ENCODE assay signal across 22 cellular contexts in the genomic region with DNA sequence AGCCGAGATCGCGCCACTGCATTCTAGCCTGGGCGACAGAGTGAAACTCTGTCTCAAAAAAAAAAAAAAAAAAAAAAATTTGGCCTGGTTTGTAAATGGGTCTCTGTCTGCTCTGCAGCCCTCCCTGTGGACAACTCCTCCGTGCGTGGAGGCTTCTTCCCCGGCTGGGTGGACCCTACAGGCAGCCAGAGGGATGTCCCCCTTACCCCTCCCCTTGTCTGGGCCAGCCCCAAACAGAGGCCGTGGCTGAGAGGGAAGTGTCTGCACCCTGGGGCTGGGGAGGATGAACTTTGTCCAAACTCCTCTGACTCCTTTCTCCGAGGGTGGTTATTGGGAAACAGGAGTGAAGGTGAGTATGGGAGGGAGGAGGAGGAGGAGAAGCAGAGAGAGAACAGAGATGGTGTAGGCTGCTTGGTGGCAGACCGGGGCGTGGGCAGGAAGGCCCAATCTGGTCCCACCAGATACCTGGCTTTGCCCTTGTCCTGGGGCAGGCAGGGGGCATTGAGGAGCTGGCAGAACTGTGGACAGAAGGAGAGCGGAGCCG.
DNase-seq lines count a peak whose midpoint lies in the region; ATAC-seq and TF ChIP-seq lines count a peak whose summit lies in the region.
"Had no signal": no experiment of that assay in that cellular context is flagged by ENCODE, and none has a peak within 500 bp of the region (broad histone marks: within the 10 kb centered on the region; RNA-seq: fewer than 3 reads in every experiment).

No MANE protein-coding gene starts in this region.

- H3K27ac ChIP-seq in HEK293 (ENCODE audit: extremely low read depth, low read depth, low read length) (no peak overlapping the region), endodermal cell (ENCODE audit: low read depth, low read length) (no peak overlapping the region), neuronal stem cell (replicated peaks; ENCODE audit: low read length) (no peak overlapping the region), GM23248 (no peak overlapping the region)
- H3K27ac ChIP-seq in naive thymus-derived CD4-positive, alpha-beta T cell (ENCODE audit: low read depth, low read length), result no peak overlapping the region

- H3K4me3 ChIP-seq in HEK293 (ENCODE audit: low read depth, low read length) (no peak overlapping the region), endodermal cell (ENCODE audit: low read length) (no peak overlapping the region), neuronal stem cell (ENCODE audit: low read length in 2 of 2) (no peak overlapping the region), GM23248 (no peak overlapping the region)
- H3K4me3 ChIP-seq in naive thymus-derived CD4-positive, alpha-beta T cell (ENCODE audit: low read length), result no peak overlapping the region

- peak; percentile 62 for DNase-seq in endodermal cell
- DNase-seq in neuronal stem cell (ENCODE audit: low spot score), result no peak
- no peak for DNase-seq in GM23248
- DNase-seq in NCI-H1436 treated with DMSO at 0.1 percent for 48 hours (lab: John Stamatoyannopoulos, UW), result no peak
- DNase-seq in stimulated activated CD4-positive, alpha-beta T cell treated with anti-CD3 and anti-CD28 coated beads, Interleukin-2, amount 100 ng/mL, for 48 hours, result no peak
- DNase-seq in naive thymus-derived CD4-positive, alpha-beta T cell, result no peak
- DNase-seq: C1 segment of cervical spinal cord; Calu3; CD8-positive, alpha-beta memory T cell; DMS153; IMR-90; NCI-H1105; NCI-H1694; NCI-H2081; NCI-H2171; NCI-H345; NCI-H524 treated with DMSO at 0.1 percent for 48 hours; NCI-H82; OCI-M1; RPMI8226; SHP77 had no signal

- no peak overlapping the region for H3K14ac ChIP-seq in neuronal stem cell (ENCODE audit: low read length)

- H3F3A ChIP-seq in GM23248 (ENCODE audit: insufficient read depth), result no peaks in the 10 kb centered on the region

- H3K27me3 ChIP-seq in endodermal cell (ENCODE audit: control insufficient read depth, insufficient read depth, low read length, poor library complexity, severe bottlenecking) (no peaks in the 10 kb centered on the region), neuronal stem cell (ENCODE audit: control insufficient read depth in 3 of 3, insufficient read depth in 3 of 3, low read depth in 1 of 3, low read length in 3 of 3) (no peaks in the 10 kb centered on the region), GM23248 (replicated peaks; ENCODE audit: insufficient read depth) (0 out of 2 replicates have a peak, but pooled peaks cover 9% of the 10 kb centered on the region)
- no peaks in the 10 kb centered on the region for H3K27me3 ChIP-seq in naive thymus-derived CD4-positive, alpha-beta T cell (ENCODE audit: control insufficient read depth in 2 of 2, insufficient read depth in 2 of 2, low read length in 2 of 2)

- intact Hi-C loops in naive thymus-derived CD4-positive, alpha-beta T cell (cut with micrococcal nuclease), result loop anchor here in 1 of 2 donors (10.0 kb wide), 1 partner anchor 380 kb away; no protein-coding TSS in a partner anchor

- no peaks in the 10 kb centered on the region for H3K79me1 ChIP-seq in neuronal stem cell (ENCODE audit: low read depth, low read length)

- no peak overlapping the region for H3K4me2 ChIP-seq in neuronal stem cell (ENCODE audit: insufficient read depth, low read length, poor library complexity, severe bottlenecking)
- no peak overlapping the region for H3K4me2 ChIP-seq in GM23248 (ENCODE audit: unreplicated experiment)

- no peaks in the 10 kb centered on the region for H3K79me2 ChIP-seq in GM23248 (ENCODE audit: insufficient read depth)

- H2BK120ac ChIP-seq in neuronal stem cell (ENCODE audit: low read depth, low read length), result no peak overlapping the region

- H3K27ac Mint-ChIP-seq in endodermal cell, result peak overlapping the region; percentile 75
- H3K27ac Mint-ChIP-seq in naive thymus-derived CD4-positive, alpha-beta T cell, result peak overlapping the region in 1 of 9 donors; percentile 49

- H3K23ac ChIP-seq in neuronal stem cell (ENCODE audit: low read depth, low read length, poor library complexity), result no peak overlapping the region

- H4K20me1 ChIP-seq in GM23248 (ENCODE audit: insufficient read depth), result no peaks in the 10 kb centered on the region

- no peaks in the 10 kb centered on the region for H3K9me2 ChIP-seq in GM23248 (ENCODE audit: insufficient read depth)

- H4K91ac ChIP-seq in neuronal stem cell (ENCODE audit: low read depth, low read length, poor library complexity), result no peak overlapping the region

- H3K36me3 ChIP-seq in HEK293 (ENCODE audit: control insufficient read depth in 2 of 2, insufficient read depth in 1 of 2, low read length in 2 of 2) (no peaks in the 10 kb centered on the region), endodermal cell (ENCODE audit: control insufficient read depth, insufficient read depth, low read length) (no peaks in the 10 kb centered on the region), neuronal stem cell (replicated peaks in 1 of 2; ENCODE audit: control insufficient read depth in 2 of 2, insufficient read depth in 2 of 2, low read length in 2 of 2) (no peaks in the 10 kb centered on the region), GM23248 (ENCODE audit: low read depth) (no peaks in the 10 kb centered on the region)
- H3K36me3 ChIP-seq in naive thymus-derived CD4-positive, alpha-beta T cell (ENCODE audit: control insufficient read depth in 2 of 3, insufficient read depth in 3 of 3, low read length in 3 of 3), result no peaks in the 10 kb centered on the region

- H3K27me3 Mint-ChIP-seq in endodermal cell (ENCODE audit: insufficient read depth), result no peaks in the 10 kb centered on the region
- peaks cover 0 to 15% (median 10%) of the 10 kb centered on the region in 5 donors for H3K27me3 Mint-ChIP-seq in naive thymus-derived CD4-positive, alpha-beta T cell

- no peak for ATAC-seq in naive thymus-derived CD4-positive, alpha-beta T cell

- H2BK15ac ChIP-seq in neuronal stem cell (ENCODE audit: low read length), result peak overlapping the region; percentile 9

- H3K4me3 Mint-ChIP-seq in endodermal cell, result no peak overlapping the region
- no peak overlapping the region for H3K4me3 Mint-ChIP-seq in naive thymus-derived CD4-positive, alpha-beta T cell
- H3K4me3 Mint-ChIP-seq: CD8-positive, alpha-beta memory T cell had no signal

- no peak overlapping the region for H2BK12ac ChIP-seq in neuronal stem cell (ENCODE audit: low read length)

- whole genome bisulfite sequencing in endodermal cell (ENCODE audit: insufficient coverage in 1 of 2, insufficient read length in 1 of 2), 2 experiments, result 83 to 86% methylated on average over 5 to 13 of the region's 13 CpGs
- WGBS in neuronal stem cell (ENCODE audit: extremely low coverage in 2 of 2, insufficient read length in 2 of 2, insufficient replicate concordance in 1 of 2), 2 donors, result no CpG with 5 or more reads among the region's 13 CpGs
- WGBS in GM23248 (ENCODE audit: low coverage in 1 of 2, low lambda C conversion rate in 2 of 2, missing lambda C conversion rate in 2 of 2), 2 experiments, result 51 to 54% methylated on average over 13 of the region's 13 CpGs

- H3K9me3 ChIP-seq in HEK293 (ENCODE audit: control insufficient read depth, insufficient read depth, low read depth, low read length) (no peaks in the 10 kb centered on the region), endodermal cell (ENCODE audit: control insufficient read depth, low read length) (no peaks in the 10 kb centered on the region), neuronal stem cell (replicated peaks in 1 of 2; ENCODE audit: control insufficient read depth in 2 of 2, insufficient read depth in 1 of 2, low read depth in 1 of 2, low read length in 2 of 2) (no peaks in the 10 kb centered on the region), GM23248 (ENCODE audit: low read depth) (no peaks in the 10 kb centered on the region)
- H3K9me3 ChIP-seq in naive thymus-derived CD4-positive, alpha-beta T cell (ENCODE audit: control insufficient read depth in 2 of 3, low read length in 3 of 3), result no peaks in the 10 kb centered on the region

- H3K4me1 ChIP-seq in HEK293 (ENCODE audit: control insufficient read depth, insufficient read depth, low read length) (no peaks in the 10 kb centered on the region), endodermal cell (ENCODE audit: control insufficient read depth, insufficient read depth, low read length) (peaks cover 9% of the 10 kb centered on the region), neuronal stem cell (ENCODE audit: control insufficient read depth in 2 of 2, insufficient read depth in 1 of 2, low read depth in 1 of 2, low read length in 2 of 2) (peaks cover 16 to 18% of the 10 kb centered on the region in 2 donors), GM23248 (ENCODE audit: insufficient read depth) (no peaks in the 10 kb centered on the region)
- peaks cover 0 to 5% of the 10 kb centered on the region in 2 donors for H3K4me1 ChIP-seq in naive thymus-derived CD4-positive, alpha-beta T cell (ENCODE audit: control insufficient read depth in 2 of 2, insufficient read depth in 2 of 2, low read length in 2 of 2)

- POLR2A ChIA-PET in HEK293 (lab: Yijun Ruan, JAX), result no interaction called here
- POLR2A ChIA-PET in naive thymus-derived CD4-positive, alpha-beta T cell (lab: Charles Lee), result no interaction called here

- H3K18ac ChIP-seq in neuronal stem cell (ENCODE audit: low read length), result peak overlapping the region; percentile 83

- no peak overlapping the region for H3K9ac ChIP-seq in endodermal cell (ENCODE audit: extremely low read depth, low read length, poor library complexity, severe bottlenecking)
- no peak overlapping the region for H3K9ac ChIP-seq in neuronal stem cell (ENCODE audit: low read depth, low read length, poor library complexity)
- no peak overlapping the region for H3K9ac ChIP-seq in GM23248

- H3K9me3 Mint-ChIP-seq in endodermal cell, result no peaks in the 10 kb centered on the region
- H3K9me3 Mint-ChIP-seq in naive thymus-derived CD4-positive, alpha-beta T cell, result no peaks in the 10 kb centered on the region
- H3K9me3 Mint-ChIP-seq: CD8-positive, alpha-beta memory T cell had no signal

- in situ Hi-C loops in GM23248 (cut with MboI), result no loop called here

- no peak for TF ChIP-seq CTCF in HEK293 (tag by site-specific recombination; IDR thresholded peaks at IDR 0.05)
- no peak for TF ChIP-seq CTCF in endodermal cell (conservative IDR thresholded peaks at IDR 0.05)

- no peak overlapping the region for H2BK5ac ChIP-seq in neuronal stem cell (ENCODE audit: low read length)

- no peak overlapping the region for H2AFZ ChIP-seq in neuronal stem cell (ENCODE audit: low read length)
- H2AFZ ChIP-seq in GM23248, result no peak overlapping the region

- H2AK5ac ChIP-seq in neuronal stem cell (ENCODE audit: low read depth, low read length), result peak overlapping the region; percentile 19

- H3K36me3 Mint-ChIP-seq in endodermal cell (ENCODE audit: low read depth), result no peaks in the 10 kb centered on the region
- H3K36me3 Mint-ChIP-seq in naive thymus-derived CD4-positive, alpha-beta T cell, result no peaks in the 10 kb centered on the region
- H3K36me3 Mint-ChIP-seq: CD8-positive, alpha-beta memory T cell had no signal

- H3K4me1 Mint-ChIP-seq in endodermal cell, result peaks cover 21% of the 10 kb centered on the region
- peaks cover 5 to 20% (median 15%) of the 10 kb centered on the region in 7 donors for H3K4me1 Mint-ChIP-seq in naive thymus-derived CD4-positive, alpha-beta T cell

- no peak overlapping the region for H3K4ac ChIP-seq in neuronal stem cell (ENCODE audit: low read length)

- H4K8ac ChIP-seq in neuronal stem cell (ENCODE audit: low read depth, low read length), result no peak overlapping the region

- CTCF ChIA-PET in HEK293 (lab: Yijun Ruan, JAX), result interaction anchor here (1.2 kb wide), 1 partner anchor 296 kb away, joined by 3 read pairs; no protein-coding TSS in a partner anchor
- CTCF ChIA-PET in naive thymus-derived CD4-positive, alpha-beta T cell (lab: Charles Lee), result interaction anchor here (0.7 kb wide), 1 partner anchor 12 kb away, joined by 4 read pairs; no protein-coding TSS in a partner anchor
